ENCODE assay signal across 8 cellular contexts in genomic region chr6:11094411-11094851, GRCh38. TPM values are rescaled to one million over a fixed set of nuclear protein-coding genes. Genes with fewer than 3 reads are reported as not detected.
A peak's percentile ranks its signal among the peaks of the same experiment; 100 is the strongest.
DNase-seq lines count a peak whose midpoint lies in the region; ATAC-seq and TF ChIP-seq lines count a peak whose summit lies in the region.

No MANE protein-coding gene starts in this region.

- TF ChIP-seq RAD21 in Ishikawa (IDR thresholded peaks at IDR 0.05; ENCODE audit: low read depth) = no peak

- no peak for TF ChIP-seq EP300 in Ishikawa (IDR thresholded peaks at IDR 0.05; ENCODE audit: borderline replicate concordance)

- no peaks in the 10 kb centered on the region for H3K27me3 Mint-ChIP-seq in chondrocyte (ENCODE audit: low read depth)

- peak; percentile 67 for DNase-seq in NCI-H82 (lab: John Stamatoyannopoulos, UW)
- no peak for DNase-seq in NCI-H82 treated with DMSO at 0.1 percent for 48 hours (lab: John Stamatoyannopoulos, UW; ENCODE audit: unreplicated experiment)
- peak; percentile 14 for DNase-seq in T-helper 22 cell (ENCODE audit: low read depth)
- DNase-seq in chondrocyte (ENCODE audit: low spot score) = no peak
- peak in 1 of 2 donors; percentile 88 for DNase-seq in lower leg skin (ENCODE audit: low spot score in 2 of 2)
- DNase-seq in stimulated activated CD8-positive, alpha-beta memory T cell treated with anti-CD3 and anti-CD28 coated beads, Interleukin-12 subunit alpha, Interleukin-12 subunit beta, amount 100 ng/mL, for 1 hour (ENCODE audit: low read depth) = peak; percentile 13

- H3K4me3 ChIP-seq in lower leg skin (ENCODE audit: low read depth, poor library complexity, severe bottlenecking) = peak overlapping the region; percentile 75

- intact Hi-C loops in lower leg skin (cut with DNase I; ENCODE audit: low total_unique reads) = no loop called here

- H3K27ac Mint-ChIP-seq in chondrocyte (ENCODE audit: unreplicated experiment) = peak overlapping the region; percentile 96

- 0% methylated on average over 15 of the region's 15 CpGs for WGBS in lower leg skin, 2 donors

- H3K4me1 Mint-ChIP-seq in chondrocyte (ENCODE audit: low read depth) = peaks cover 25% of the 10 kb centered on the region

- TF ChIP-seq CTCF in chondrocyte (IDR thresholded peaks at IDR 0.05) = no peak
- TF ChIP-seq CTCF in lower leg skin (IDR thresholded peaks at IDR 0.05) = no peak

- peak overlapping the region; percentile 90 for H3K4me3 Mint-ChIP-seq in chondrocyte (ENCODE audit: unreplicated experiment)

- no peak for TF ChIP-seq POLR2A in lower leg skin (IDR thresholded peaks at IDR 0.05)

- H3K36me3 Mint-ChIP-seq in chondrocyte (ENCODE audit: low read depth) = peaks cover 2% of the 10 kb centered on the region

- peak; percentile 41 for ATAC-seq in GM21737 (IDR thresholded peaks at IDR 0.05; ENCODE audit: unreplicated experiment)

- no peaks in the 10 kb centered on the region for H3K9me3 Mint-ChIP-seq in chondrocyte (ENCODE audit: low read depth)

TF ChIP-seq in Ishikawa, 13 proteins besides CTCF, POLR2A, EP300 and RAD21:
- TF ChIP-seq ZBTB7A (IDR thresholded peaks at IDR 0.05; ENCODE audit: low read depth) (no peak), CREB1 (IDR thresholded peaks at IDR 0.05; ENCODE audit: low read depth) (no peak), CEBPB (IDR thresholded peaks at IDR 0.05) (0 out of 2 replicates have a peak, but pooled peaks have one; percentile 14), YY1 (IDR thresholded peaks at IDR 0.05; ENCODE audit: low read depth) (0 out of 2 replicates have a peak, but pooled peaks have one; percentile 18)

RNA-seq across cellular contexts. Expression of gene SMIM13, which starts 0.8 kb away (rescaled TPM):
- total RNA-seq in chondrocyte = 18.0 to 22.7 TPM (median 20.9 TPM) in 3 replicates
- total RNA-seq in lower leg skin = 10 to 100 TPM in 3 of 4 donors, 1 to 10 TPM in 1; 7.6 to 13.9 (median 10.2) TPM

RNA-seq across cellular contexts. Expression of gene ERVFRD-1, which starts 17.1 kb away (rescaled TPM):
- total RNA-seq in chondrocyte (not detected in 3 replicates), lower leg skin (under 1 TPM in 1 of 4 donors, not detected in 3; 0.42 TPM)

RNA-seq across cellular contexts. Expression of gene ELOVL2, which starts 50.3 kb away (rescaled TPM):
- total RNA-seq in chondrocyte (18.1 to 41.3 TPM (median 18.2 TPM) in 3 replicates), lower leg skin (under 1 TPM in 1 of 4 donors, not detected in 3; 0.07 TPM)

Comparison
In these comparisons a context has a peak if more than half of its experiments do, and no peak if none do; other contexts are left out.
1. DNase-seq: peak in NCI-H82 (single experiment), T-helper 22 cell (single experiment) and stimulated activated CD8-positive, alpha-beta memory T cell treated with anti-CD3 and anti-CD28 coated beads, Interleukin-12 subunit alpha, Interleukin-12 subunit beta, amount 100 ng/mL, for 1 hour (single experiment); none in NCI-H82 treated with DMSO at 0.1 percent for 48 hours (single experiment) and chondrocyte (single experiment).
2. RNA of gene ELOVL2, which starts 50.3 kb away (total RNA-seq): 18.1 to 41.3 TPM in chondrocyte; 0.07 TPM in lower leg skin; every median in the first group is over 10 times any median in the second.